8 cellular contexts compared by ENCODE assay signal in genomic region chr6:12013368-12013617, GRCh38. TPM values are rescaled to one million over a fixed set of nuclear protein-coding genes. Genes with fewer than 3 reads are reported as not detected.
DNase-seq lines count a peak whose midpoint lies in the region; ATAC-seq, FAIRE-seq and TF ChIP-seq lines count a peak whose summit lies in the region.

No MANE protein-coding gene starts in this region.

- H3K27me3 ChIP-seq in Caco-2 (replicated peaks; ENCODE audit: control insufficient read depth, insufficient read depth, low read length) (no peaks in the 10 kb centered on the region), PC-9 (ENCODE audit: insufficient read depth, low read depth) (no peaks in the 10 kb centered on the region), pancreas (no peaks in the 10 kb centered on the region)

- no peak for FAIRE-seq in pancreas (lab: Jason Lieb, UNC)

- H3K79me2 ChIP-seq in PC-9 (ENCODE audit: low read depth): peaks cover 42% of the 10 kb centered on the region

- ATAC-seq in pancreas (no peak), GM21786 (IDR thresholded peaks at IDR 0.05; ENCODE audit: unreplicated experiment) (no peak)

- H4K20me1 ChIP-seq in PC-9 (ENCODE audit: insufficient read depth): no peaks in the 10 kb centered on the region

- WGBS in pancreas, 2 donors: 1% methylated on average over 8 of the region's 8 CpGs

- CTCF ChIA-PET in Caco-2 (lab: Charles Lee) (no interaction called here), PC-9 (lab: Charles Lee) (no interaction called here)

- H3K9me2 ChIP-seq in PC-9 (ENCODE audit: insufficient read depth): no peaks in the 10 kb centered on the region

- peak overlapping the region; percentile 84 for H3K4me3 Mint-ChIP-seq in Caco-2 (ENCODE audit: unreplicated experiment)

- H3K27me3 Mint-ChIP-seq in Caco-2 (ENCODE audit: insufficient read depth, unreplicated experiment): no peaks in the 10 kb centered on the region

- DNase-seq in Caco-2: no peak
- no peak for DNase-seq in PC-9
- no peak for DNase-seq in epithelial cell of prostate (ENCODE audit: low read depth, low spot score)
- DNase-seq in pancreas: no peak
- no peak for DNase-seq in SW480 (ENCODE audit: low spot score)
- no peak for DNase-seq in AG08395 (ENCODE audit: low spot score)
- DNase-seq in stimulated activated naive CD4-positive, alpha-beta T cell treated with Interleukin-2 at 50 U/mL for 16 hours (lab: John Stamatoyannopoulos, UW): no peak

- H3K9me3 Mint-ChIP-seq in Caco-2 (ENCODE audit: unreplicated experiment): no peaks in the 10 kb centered on the region

- H2AFZ ChIP-seq in PC-9: peak overlapping the region; percentile 79

- H3K9me3 ChIP-seq in Caco-2 (no peaks in the 10 kb centered on the region), PC-9 (ENCODE audit: insufficient read depth, low read depth) (peaks cover 12% of the 10 kb centered on the region), pancreas (no peaks in the 10 kb centered on the region)

- H3K36me3 ChIP-seq in Caco-2 (ENCODE audit: control insufficient read depth, insufficient read depth, low read length) (no peaks in the 10 kb centered on the region; the same call in 1 of the 2 replicates), PC-9 (ENCODE audit: low read depth) (peaks cover 32% of the 10 kb centered on the region), pancreas (peaks cover 0 to 3% (median 0%) of the 10 kb centered on the region in 3 donors)

- intact Hi-C loops in Caco-2 (cut with micrococcal nuclease; ENCODE audit: unreplicated experiment) (loop anchor here (2.0 kb wide), 1 partner anchor 358 kb away; no protein-coding TSS in a partner anchor), PC-9 (cut with micrococcal nuclease; ENCODE audit: unreplicated experiment) (loop anchor here (2.0 to 5.0 kb wide), 3 partner anchors 134 to 594 kb away; no protein-coding TSS in a partner anchor), pancreas (cut with DNase I) (no loop called here)

- H3K4me1 ChIP-seq in Caco-2 (peaks cover 16% of the 10 kb centered on the region; the same call in 1 of the 2 replicates), PC-9 (replicated peaks; ENCODE audit: insufficient read depth) (peaks cover 25% of the 10 kb centered on the region), pancreas (peaks cover 7 to 21% (median 14%) of the 10 kb centered on the region in 3 donors)

- peak overlapping the region; percentile 59 for H3K4me3 ChIP-seq in Caco-2 (ENCODE audit: low read depth, low read length)
- peak overlapping the region; percentile 71 for H3K4me3 ChIP-seq in PC-9
- H3K4me3 ChIP-seq in pancreas: peak overlapping the region; percentile 69 to 84 (median 70)

- peaks cover 33% of the 10 kb centered on the region for H3K36me3 Mint-ChIP-seq in Caco-2 (ENCODE audit: insufficient read depth, unreplicated experiment)

- BruUV-seq in Caco-2 (replicated peaks; lab: Mats Ljungman, UMichigan) (no TSS peak), PC-9 (replicated peaks; lab: Mats Ljungman, UMichigan) (no TSS peak)

- no peaks in the 10 kb centered on the region for H3K4me1 Mint-ChIP-seq in Caco-2 (ENCODE audit: low read depth, unreplicated experiment)

- H3K4me2 ChIP-seq in PC-9: peak overlapping the region; percentile 96

- TF ChIP-seq CTCF in Caco-2 (IDR thresholded peaks at IDR 0.05; ENCODE audit: insufficient read depth in 1 of 2, low read depth in 1 of 2, low read length in 1 of 2, severe bottlenecking in 1 of 2, unreplicated experiment in 1 of 2): no peak
- TF ChIP-seq CTCF in PC-9 (conservative IDR thresholded peaks at IDR 0.05): no peak
- TF ChIP-seq CTCF in pancreas (IDR thresholded peaks at IDR 0.05): no peak

- POLR2A ChIA-PET in Caco-2 (lab: Charles Lee) (no interaction called here), PC-9 (lab: Charles Lee; ENCODE audit: unreplicated experiment) (interaction anchor here (0.7 kb wide), 2 partner anchors 162 to 300 kb away, joined by 3 to 5 read pairs; no protein-coding TSS in a partner anchor)

- H3F3A ChIP-seq in PC-9 (ENCODE audit: insufficient read depth, low read depth): peaks cover 33% of the 10 kb centered on the region

- H3K27ac Mint-ChIP-seq in Caco-2 (ENCODE audit: unreplicated experiment): peak overlapping the region; percentile 62

- peak overlapping the region; percentile 67 for H3K27ac ChIP-seq in PC-9
- peak overlapping the region; percentile 97 for H3K27ac ChIP-seq in epithelial cell of prostate
- H3K27ac ChIP-seq in pancreas: peak overlapping the region in 2 of 4 donors; percentile 95 to 98

RNA-seq across cellular contexts. Expression of gene HIVEP1, which starts 1.2 kb away (rescaled TPM):
- total RNA-seq in Caco-2 (2022) (22.8 and 24.9 TPM in 2 replicates), PC-9 (2021) (24.2 and 32.6 TPM in 2 replicates), pancreas (10 to 100 TPM in 3 of 6 donors, 1 to 10 TPM in 3; 8.2 to 17.7 (median 9.9) TPM)
- polyA plus RNA-seq in pancreas: 1 to 10 TPM; 3.8 to 4.1 TPM

Comparison
In these comparisons a context has a peak if more than half of its experiments do, and no peak if none do; other contexts are left out.
1. intact Hi-C loops: an anchor here in Caco-2 (2.0 kb wide) and PC-9 (2.0 to 5.0 kb wide); none called in pancreas.